In genomic region chr14:93970589-93970966, GRCh38 we compare ENCODE assay signal across 9 cellular contexts. TPM values are rescaled to one million over a fixed set of nuclear protein-coding genes. Genes with fewer than 3 reads are reported as not detected.
DNase-seq lines count a peak whose midpoint lies in the region; ATAC-seq and TF ChIP-seq lines count a peak whose summit lies in the region.
"Had no signal": no experiment of that assay in that cellular context is flagged by ENCODE, and none has a peak within 500 bp of the region (broad histone marks: within the 10 kb centered on the region; RNA-seq: fewer than 3 reads in every experiment).

No MANE protein-coding gene starts in this region.

- ATAC-seq in HG03460 (IDR thresholded peaks at IDR 0.05; ENCODE audit: unreplicated experiment) (peak; percentile 29), lower lobe of right lung (peak; percentile 73)
- peak; percentile 65 for ATAC-seq in activated naive CD8-positive, alpha-beta T cell treated with anti-CD3 and anti-CD28 coated beads, Interleukin-2, amount 50 U/mL, for 24 hours

- CTCF ChIA-PET in GM10248 (lab: Yijun Ruan, JAX) = interaction anchor here (1.1 to 17.2 kb wide), 15 partner anchors 8 to 66 kb away, joined by 3 to 212 read pairs (median 7); partner anchors contain the start of gene CCDC197

- H3K27me3 ChIP-seq in lower lobe of right lung (ENCODE audit: low read depth) = no peaks in the 10 kb centered on the region
- no peaks in the 10 kb centered on the region for H3K27me3 ChIP-seq in stomach smooth muscle (ENCODE audit: control insufficient read depth in 1 of 2, insufficient read depth in 2 of 2, low read length in 2 of 2)

- peak overlapping the region; percentile 89 for H3K27ac Mint-ChIP-seq in activated naive CD8-positive, alpha-beta T cell treated with anti-CD3 and anti-CD28 coated beads, Interleukin-2, amount 50 U/mL, for 24 hours

- no peak overlapping the region for H3K27ac ChIP-seq in lower lobe of right lung
- peak overlapping the region; percentile 67 for H3K27ac ChIP-seq in stomach smooth muscle (ENCODE audit: low read length)
- H3K27ac ChIP-seq: SK-N-MC had no signal

- no peaks in the 10 kb centered on the region for H3K36me3 ChIP-seq in lower lobe of right lung
- peaks cover 3 to 8% of the 10 kb centered on the region in 2 donors for H3K36me3 ChIP-seq in stomach smooth muscle (ENCODE audit: control insufficient read depth in 2 of 2, insufficient read depth in 2 of 2, low read length in 2 of 2)

- peaks cover 78% of the 10 kb centered on the region for H3K4me1 Mint-ChIP-seq in activated naive CD8-positive, alpha-beta T cell treated with anti-CD3 and anti-CD28 coated beads, Interleukin-2, amount 50 U/mL, for 24 hours

- POLR2A ChIA-PET in GM10248 (lab: Yijun Ruan, JAX) = interaction anchor here (0.6 to 2.0 kb wide), 5 partner anchors 7 to 1293 kb away, joined by 3 to 18 read pairs (median 4); no protein-coding TSS in a partner anchor

- TF ChIP-seq CTCF in GM10248 (IDR thresholded peaks at IDR 0.05; ENCODE audit: control extremely low read depth, extremely low read depth, low read depth, missing control alignments) = peak; percentile 69
- peak; percentile 31 for TF ChIP-seq CTCF in lower lobe of right lung (IDR thresholded peaks at IDR 0.05)

- H3K9me3 Mint-ChIP-seq in activated naive CD8-positive, alpha-beta T cell treated with anti-CD3 and anti-CD28 coated beads, Interleukin-2, amount 50 U/mL, for 24 hours = peaks cover under 1% of the 10 kb centered on the region

- intact Hi-C loops in lower lobe of right lung (cut with DNase I) = no loop called here

- peak overlapping the region; percentile 0 to 60 for H3K9ac ChIP-seq in stomach smooth muscle (ENCODE audit: low read length in 2 of 2)

- H3K9me3 ChIP-seq in lower lobe of right lung = no peaks in the 10 kb centered on the region
- no peaks in the 10 kb centered on the region for H3K9me3 ChIP-seq in stomach smooth muscle (ENCODE audit: control insufficient read depth in 2 of 2, low read length in 2 of 2)

- no peak for DNase-seq in GM10248 (ENCODE audit: extremely low spot score)
- peak; percentile 73 for DNase-seq in SW480 (ENCODE audit: low spot score)
- peak; percentile 56 for DNase-seq in activated naive CD8-positive, alpha-beta T cell treated with anti-CD3 and anti-CD28 coated beads, Interleukin-2, amount 50 U/mL, for 24 hours
- DNase-seq in lower lobe of right lung = no peak
- DNase-seq in cerebellar cortex (ENCODE audit: low spot score) = no peak
- DNase-seq in AG20443 (ENCODE audit: low spot score) = no peak

- H3K4me3 Mint-ChIP-seq in activated naive CD8-positive, alpha-beta T cell treated with anti-CD3 and anti-CD28 coated beads, Interleukin-2, amount 50 U/mL, for 24 hours = peak overlapping the region; percentile 73

- H3K4me3 ChIP-seq in lower lobe of right lung (peak overlapping the region; percentile 49), stomach smooth muscle (ENCODE audit: low read length in 2 of 2) (peak overlapping the region; percentile 52 to 69)
- H3K4me3 ChIP-seq: SK-N-MC had no signal

- H3K27me3 Mint-ChIP-seq in activated naive CD8-positive, alpha-beta T cell treated with anti-CD3 and anti-CD28 coated beads, Interleukin-2, amount 50 U/mL, for 24 hours = peaks cover 6% of the 10 kb centered on the region

- H3K36me3 Mint-ChIP-seq in activated naive CD8-positive, alpha-beta T cell treated with anti-CD3 and anti-CD28 coated beads, Interleukin-2, amount 50 U/mL, for 24 hours (ENCODE audit: low read depth) = peaks cover 2% of the 10 kb centered on the region

- peaks cover 18% of the 10 kb centered on the region for H3K4me1 ChIP-seq in lower lobe of right lung
- peaks cover 74% of the 10 kb centered on the region for H3K4me1 ChIP-seq in stomach smooth muscle (ENCODE audit: control insufficient read depth, insufficient read depth, low read length)

RNA-seq across cellular contexts. Expression of gene ASB2, which starts 5.8 kb away (rescaled TPM):
- total RNA-seq in lower lobe of right lung = 2.4 TPM

RNA-seq across cellular contexts. Expression of gene CCDC197, which starts 26.5 kb away (rescaled TPM):
- total RNA-seq in lower lobe of right lung = not detected

RNA-seq across cellular contexts. Expression of gene FAM181A, which starts 43.4 kb away (rescaled TPM):
- total RNA-seq in lower lobe of right lung = 6.4 TPM

RNA-seq across cellular contexts. Expression of gene OTUB2, which starts 55.6 kb away (rescaled TPM):
- 1.9 TPM for total RNA-seq in lower lobe of right lung

Comparison
In these comparisons a context has a peak if more than half of its experiments do, and no peak if none do; other contexts are left out.
1. DNase-seq: peak in SW480 (single experiment) and activated naive CD8-positive, alpha-beta T cell treated with anti-CD3 and anti-CD28 coated beads, Interleukin-2, amount 50 U/mL, for 24 hours (single experiment); none in GM10248 (single experiment), lower lobe of right lung (single experiment), cerebellar cortex (single experiment) and AG20443 (single experiment).
2. Peak in every context shown above with its lines, with median percentiles within 50 percentile points of each other: ATAC-seq.